In the genomic region with DNA sequence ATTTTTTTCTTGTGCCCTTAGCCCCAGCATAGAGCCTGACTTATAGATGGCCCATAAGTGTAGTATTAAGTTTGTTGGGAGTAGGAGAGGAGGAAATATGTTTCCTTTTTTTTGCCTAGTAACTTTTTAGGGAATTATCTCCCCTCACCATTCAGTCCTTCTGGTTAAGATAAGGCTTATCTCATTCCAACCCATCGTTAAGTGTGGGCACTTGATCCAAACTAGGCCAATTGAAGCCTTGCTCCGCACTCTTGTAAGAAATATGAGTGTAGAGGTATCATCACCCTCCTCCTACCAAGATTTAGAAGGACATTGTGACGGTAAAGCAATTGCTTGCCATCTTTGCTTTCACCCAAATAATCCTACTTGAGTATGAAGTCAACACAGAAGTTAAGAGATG, we compare ENCODE assay signal across 2 cellular contexts.
TF ChIP-seq lines count a peak whose summit lies in the region.

No MANE protein-coding gene starts in this region.

TF ChIP-seq in IMR-90, 13 proteins besides CTCF, POLR2A, EP300 and RAD21:
- TF ChIP-seq SMC3 (IDR thresholded peaks at IDR 0.05; ENCODE audit: low read depth, low read length), result no peak
- TF ChIP-seq RCOR1 (IDR thresholded peaks at IDR 0.05; ENCODE audit: insufficient replicate concordance, low read length), result no peak
- TF ChIP-seq CHD1 (IDR thresholded peaks at IDR 0.05; ENCODE audit: low read depth, low read length), result no peak
- TF ChIP-seq NFE2L2 (IDR thresholded peaks at IDR 0.05; ENCODE audit: low read depth, low read length), result no peak
- TF ChIP-seq BHLHE40 (IDR thresholded peaks at IDR 0.05; ENCODE audit: low read depth, low read length), result no peak
- TF ChIP-seq MAFK (IDR thresholded peaks at IDR 0.05; ENCODE audit: low read depth, low read length), result no peak
- TF ChIP-seq CEBPB (IDR thresholded peaks at IDR 0.05; ENCODE audit: low read depth, low read length), result no peak

TF ChIP-seq in K562, 482 proteins besides CTCF, POLR2A, EP300 and RAD21 (continues in another document):
- TF ChIP-seq ZNF586 (CRISPR knock-in tag; conservative IDR thresholded peaks at IDR 0.05) (no peak), ZNF24 (IDR thresholded peaks at IDR 0.05) (peak; percentile 27; the same call in 1 of the 2 replicates), SAP30 (IDR thresholded peaks at IDR 0.05; ENCODE audit: borderline replicate concordance, insufficient read depth, low read depth, low read length, poor library complexity, severe bottlenecking) (no peak), CHD4 (IDR thresholded peaks at IDR 0.05; ENCODE audit: insufficient read depth, insufficient replicate concordance, low read depth, low read length, poor library complexity, severe bottlenecking) (no peak), KHSRP (IDR thresholded peaks at IDR 0.05) (no peak; the same call in 1 of the 2 replicates), TRIM24 (IDR thresholded peaks at IDR 0.05) (peak; percentile 61 to 86; a peak in 3 of 4 replicates), EHMT2 (IDR thresholded peaks at IDR 0.05) (0 out of 2 replicates have a peak, but pooled peaks have one; percentile 20), FOXM1 (IDR thresholded peaks at IDR 0.05; ENCODE audit: low read depth) (peak; percentile 89), FOXM1 (CRISPR knock-in tag; IDR thresholded peaks at IDR 0.05; ENCODE audit: low read depth) (no peak), SMARCE1 (IDR thresholded peaks at IDR 0.05) (peak; percentile 94; the same call in 1 of the 2 replicates), ZNF143 (CRISPR knock-in tag; IDR thresholded peaks at IDR 0.05) (no peak), RBBP5 (IDR thresholded peaks at IDR 0.05; ENCODE audit: borderline replicate concordance, insufficient read depth, low read length, poor library complexity, severe bottlenecking) (no peak), KDM1A (IDR thresholded peaks at IDR 0.05) (peak; percentile 81), ZNF778 (CRISPR knock-in tag; IDR thresholded peaks at IDR 0.05) (no peak), CCNT2 (IDR thresholded peaks at IDR 0.05; ENCODE audit: borderline replicate concordance, extremely low read depth, insufficient read length, low read depth, low read length) (peak; percentile 93), MAFG (tag; conservative IDR thresholded peaks at IDR 0.05) (no peak), NFRKB (IDR thresholded peaks at IDR 0.05; ENCODE audit: low read depth) (no peak), NR3C1 (CRISPR knock-in tag; IDR thresholded peaks at IDR 0.05) (no peak), ZNF644 (tag; IDR thresholded peaks at IDR 0.05; ENCODE audit: low read depth) (peak; percentile 80), FUS (optimal IDR thresholded peaks at IDR 0.05; ENCODE audit: low read depth, low read length) (no peak), EGR1 (conservative IDR thresholded peaks at IDR 0.05) (no peak), ZNF57 (CRISPR knock-in tag; IDR thresholded peaks at IDR 0.05) (no peak), PCBP1 (IDR thresholded peaks at IDR 0.05; ENCODE audit: low read depth, low read length, poor library complexity, severe bottlenecking) (no peak), CXXC5 (CRISPR knock-in tag; IDR thresholded peaks at IDR 0.05) (peak; percentile 81), XRCC3 (IDR thresholded peaks at IDR 0.05) (no peak), CEBPG (CRISPR knock-in tag; IDR thresholded peaks at IDR 0.05) (no peak), CEBPG (tag; conservative IDR thresholded peaks at IDR 0.05 in 1 of 2, IDR thresholded peaks at IDR 0.05 in 1 of 2) (no peak), TBL1XR1 (IDR thresholded peaks at IDR 0.05; ENCODE audit: low read length in 2 of 2) (peak in 1 of 2 experiments; percentile 85; a peak in 2 of 4 replicates), ZNF263 (CRISPR knock-in tag; IDR thresholded peaks at IDR 0.05; ENCODE audit: borderline replicate concordance) (no peak), MAZ (CRISPR knock-in tag; conservative IDR thresholded peaks at IDR 0.05 in 1 of 2, IDR thresholded peaks at IDR 0.05 in 1 of 2) (0 out of 4 replicates have a peak, but pooled peaks have one; percentile 21 to 45), SMARCA5 (IDR thresholded peaks at IDR 0.05) (no peak), TAF15 (IDR thresholded peaks at IDR 0.05; ENCODE audit: low read depth, low read length) (no peak), ZNF175 (CRISPR knock-in tag; IDR thresholded peaks at IDR 0.05; ENCODE audit: low read depth) (peak; percentile 86; the same call in 1 of the 2 replicates), HSF4 (CRISPR knock-in tag; IDR thresholded peaks at IDR 0.05; ENCODE audit: borderline replicate concordance) (no peak), DNMT1 (IDR thresholded peaks at IDR 0.05) (no peak), ZC3H11A (IDR thresholded peaks at IDR 0.05; ENCODE audit: low read depth, low read length) (no peak), LEF1 (IDR thresholded peaks at IDR 0.05) (peak; percentile 48; the same call in 1 of the 2 replicates), GTF2F1 (IDR thresholded peaks at IDR 0.05; ENCODE audit: low read depth, low read length) (no peak)
- TF ChIP-seq, protein P1, sequence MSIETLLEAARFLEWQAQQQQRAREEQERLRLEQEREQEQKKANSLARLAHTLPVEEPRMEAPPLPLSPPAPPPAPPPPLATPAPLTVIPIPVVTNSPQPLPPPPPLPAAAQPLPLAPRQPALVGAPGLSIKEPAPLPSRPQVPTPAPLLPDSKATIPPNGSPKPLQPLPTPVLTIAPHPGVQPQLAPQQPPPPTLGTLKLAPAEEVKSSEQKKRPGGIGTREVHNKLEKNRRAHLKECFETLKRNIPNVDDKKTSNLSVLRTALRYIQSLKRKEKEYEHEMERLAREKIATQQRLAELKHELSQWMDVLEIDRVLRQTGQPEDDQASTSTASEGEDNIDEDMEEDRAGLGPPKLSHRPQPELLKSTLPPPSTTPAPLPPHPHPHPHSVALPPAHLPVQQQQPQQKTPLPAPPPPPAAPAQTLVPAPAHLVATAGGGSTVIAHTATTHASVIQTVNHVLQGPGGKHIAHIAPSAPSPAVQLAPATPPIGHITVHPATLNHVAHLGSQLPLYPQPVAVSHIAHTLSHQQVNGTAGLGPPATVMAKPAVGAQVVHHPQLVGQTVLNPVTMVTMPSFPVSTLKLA (conservative IDR thresholded peaks at IDR 0.05), result 0 out of 4 replicates have a peak, but pooled peaks of 1 of the 2 experiments have one; percentile 20
- TF ChIP-seq, protein P2, sequence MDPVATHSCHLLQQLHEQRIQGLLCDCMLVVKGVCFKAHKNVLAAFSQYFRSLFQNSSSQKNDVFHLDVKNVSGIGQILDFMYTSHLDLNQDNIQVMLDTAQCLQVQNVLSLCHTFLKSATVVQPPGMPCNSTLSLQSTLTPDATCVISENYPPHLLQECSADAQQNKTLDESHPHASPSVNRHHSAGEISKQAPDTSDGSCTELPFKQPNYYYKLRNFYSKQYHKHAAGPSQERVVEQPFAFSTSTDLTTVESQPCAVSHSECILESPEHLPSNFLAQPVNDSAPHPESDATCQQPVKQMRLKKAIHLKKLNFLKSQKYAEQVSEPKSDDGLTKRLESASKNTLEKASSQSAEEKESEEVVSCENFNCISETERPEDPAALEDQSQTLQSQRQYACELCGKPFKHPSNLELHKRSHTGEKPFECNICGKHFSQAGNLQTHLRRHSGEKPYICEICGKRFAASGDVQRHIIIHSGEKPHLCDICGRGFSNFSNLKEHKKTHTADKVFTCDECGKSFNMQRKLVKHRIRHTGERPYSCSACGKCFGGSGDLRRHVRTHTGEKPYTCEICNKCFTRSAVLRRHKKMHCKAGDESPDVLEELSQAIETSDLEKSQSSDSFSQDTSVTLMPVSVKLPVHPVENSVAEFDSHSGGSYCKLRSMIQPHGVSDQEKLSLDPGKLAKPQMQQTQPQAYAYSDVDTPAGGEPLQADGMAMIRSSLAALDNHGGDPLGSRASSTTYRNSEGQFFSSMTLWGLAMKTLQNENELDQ (CRISPR knock-in tag; IDR thresholded peaks at IDR 0.05; ENCODE audit: borderline replicate concordance), result no peak
- TF ChIP-seq, protein P3, sequence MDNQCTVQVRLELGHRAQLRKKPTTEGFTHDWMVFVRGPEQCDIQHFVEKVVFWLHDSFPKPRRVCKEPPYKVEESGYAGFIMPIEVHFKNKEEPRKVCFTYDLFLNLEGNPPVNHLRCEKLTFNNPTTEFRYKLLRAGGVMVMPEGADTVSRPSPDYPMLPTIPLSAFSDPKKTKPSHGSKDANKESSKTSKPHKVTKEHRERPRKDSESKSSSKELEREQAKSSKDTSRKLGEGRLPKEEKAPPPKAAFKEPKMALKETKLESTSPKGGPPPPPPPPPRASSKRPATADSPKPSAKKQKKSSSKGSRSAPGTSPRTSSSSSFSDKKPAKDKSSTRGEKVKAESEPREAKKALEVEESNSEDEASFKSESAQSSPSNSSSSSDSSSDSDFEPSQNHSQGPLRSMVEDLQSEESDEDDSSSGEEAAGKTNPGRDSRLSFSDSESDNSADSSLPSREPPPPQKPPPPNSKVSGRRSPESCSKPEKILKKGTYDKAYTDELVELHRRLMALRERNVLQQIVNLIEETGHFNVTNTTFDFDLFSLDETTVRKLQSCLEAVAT (IDR thresholded peaks at IDR 0.05), result no peak
- TF ChIP-seq, protein P4, sequence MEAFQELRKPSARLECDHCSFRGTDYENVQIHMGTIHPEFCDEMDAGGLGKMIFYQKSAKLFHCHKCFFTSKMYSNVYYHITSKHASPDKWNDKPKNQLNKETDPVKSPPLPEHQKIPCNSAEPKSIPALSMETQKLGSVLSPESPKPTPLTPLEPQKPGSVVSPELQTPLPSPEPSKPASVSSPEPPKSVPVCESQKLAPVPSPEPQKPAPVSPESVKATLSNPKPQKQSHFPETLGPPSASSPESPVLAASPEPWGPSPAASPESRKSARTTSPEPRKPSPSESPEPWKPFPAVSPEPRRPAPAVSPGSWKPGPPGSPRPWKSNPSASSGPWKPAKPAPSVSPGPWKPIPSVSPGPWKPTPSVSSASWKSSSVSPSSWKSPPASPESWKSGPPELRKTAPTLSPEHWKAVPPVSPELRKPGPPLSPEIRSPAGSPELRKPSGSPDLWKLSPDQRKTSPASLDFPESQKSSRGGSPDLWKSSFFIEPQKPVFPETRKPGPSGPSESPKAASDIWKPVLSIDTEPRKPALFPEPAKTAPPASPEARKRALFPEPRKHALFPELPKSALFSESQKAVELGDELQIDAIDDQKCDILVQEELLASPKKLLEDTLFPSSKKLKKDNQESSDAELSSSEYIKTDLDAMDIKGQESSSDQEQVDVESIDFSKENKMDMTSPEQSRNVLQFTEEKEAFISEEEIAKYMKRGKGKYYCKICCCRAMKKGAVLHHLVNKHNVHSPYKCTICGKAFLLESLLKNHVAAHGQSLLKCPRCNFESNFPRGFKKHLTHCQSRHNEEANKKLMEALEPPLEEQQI (IDR thresholded peaks at IDR 0.05), result peak; percentile 66; the same call in 1 of the 2 replicates
- TF ChIP-seq, protein P5, sequence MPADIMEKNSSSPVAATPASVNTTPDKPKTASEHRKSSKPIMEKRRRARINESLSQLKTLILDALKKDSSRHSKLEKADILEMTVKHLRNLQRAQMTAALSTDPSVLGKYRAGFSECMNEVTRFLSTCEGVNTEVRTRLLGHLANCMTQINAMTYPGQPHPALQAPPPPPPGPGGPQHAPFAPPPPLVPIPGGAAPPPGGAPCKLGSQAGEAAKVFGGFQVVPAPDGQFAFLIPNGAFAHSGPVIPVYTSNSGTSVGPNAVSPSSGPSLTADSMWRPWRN (IDR thresholded peaks at IDR 0.05; ENCODE audit: low read depth), result peak; percentile 93
- TF ChIP-seq, protein P6, sequence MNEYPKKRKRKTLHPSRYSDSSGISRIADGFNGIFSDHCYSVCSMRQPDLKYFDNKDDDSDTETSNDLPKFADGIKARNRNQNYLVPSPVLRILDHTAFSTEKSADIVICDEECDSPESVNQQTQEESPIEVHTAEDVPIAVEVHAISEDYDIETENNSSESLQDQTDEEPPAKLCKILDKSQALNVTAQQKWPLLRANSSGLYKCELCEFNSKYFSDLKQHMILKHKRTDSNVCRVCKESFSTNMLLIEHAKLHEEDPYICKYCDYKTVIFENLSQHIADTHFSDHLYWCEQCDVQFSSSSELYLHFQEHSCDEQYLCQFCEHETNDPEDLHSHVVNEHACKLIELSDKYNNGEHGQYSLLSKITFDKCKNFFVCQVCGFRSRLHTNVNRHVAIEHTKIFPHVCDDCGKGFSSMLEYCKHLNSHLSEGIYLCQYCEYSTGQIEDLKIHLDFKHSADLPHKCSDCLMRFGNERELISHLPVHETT (CRISPR knock-in tag; conservative IDR thresholded peaks at IDR 0.05 in 1 of 2, IDR thresholded peaks at IDR 0.05 in 1 of 2), result 0 out of 4 replicates have a peak, but pooled peaks of 1 of the 2 experiments have one; percentile 30
- TF ChIP-seq, protein P7, sequence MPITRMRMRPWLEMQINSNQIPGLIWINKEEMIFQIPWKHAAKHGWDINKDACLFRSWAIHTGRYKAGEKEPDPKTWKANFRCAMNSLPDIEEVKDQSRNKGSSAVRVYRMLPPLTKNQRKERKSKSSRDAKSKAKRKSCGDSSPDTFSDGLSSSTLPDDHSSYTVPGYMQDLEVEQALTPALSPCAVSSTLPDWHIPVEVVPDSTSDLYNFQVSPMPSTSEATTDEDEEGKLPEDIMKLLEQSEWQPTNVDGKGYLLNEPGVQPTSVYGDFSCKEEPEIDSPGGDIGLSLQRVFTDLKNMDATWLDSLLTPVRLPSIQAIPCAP (CRISPR knock-in tag; IDR thresholded peaks at IDR 0.05; ENCODE audit: borderline replicate concordance), result no peak
- TF ChIP-seq, protein P8, sequence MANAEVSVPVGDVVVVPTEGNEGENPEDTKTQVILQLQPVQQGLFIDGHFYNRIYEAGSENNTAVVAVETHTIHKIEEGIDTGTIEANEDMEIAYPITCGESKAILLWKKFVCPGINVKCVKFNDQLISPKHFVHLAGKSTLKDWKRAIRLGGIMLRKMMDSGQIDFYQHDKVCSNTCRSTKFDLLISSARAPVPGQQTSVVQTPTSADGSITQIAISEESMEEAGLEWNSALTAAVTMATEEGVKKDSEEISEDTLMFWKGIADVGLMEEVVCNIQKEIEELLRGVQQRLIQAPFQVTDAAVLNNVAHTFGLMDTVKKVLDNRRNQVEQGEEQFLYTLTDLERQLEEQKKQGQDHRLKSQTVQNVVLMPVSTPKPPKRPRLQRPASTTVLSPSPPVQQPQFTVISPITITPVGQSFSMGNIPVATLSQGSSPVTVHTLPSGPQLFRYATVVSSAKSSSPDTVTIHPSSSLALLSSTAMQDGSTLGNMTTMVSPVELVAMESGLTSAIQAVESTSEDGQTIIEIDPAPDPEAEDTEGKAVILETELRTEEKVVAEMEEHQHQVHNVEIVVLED (CRISPR knock-in tag; IDR thresholded peaks at IDR 0.05), result no peak
- TF ChIP-seq, protein P9, sequence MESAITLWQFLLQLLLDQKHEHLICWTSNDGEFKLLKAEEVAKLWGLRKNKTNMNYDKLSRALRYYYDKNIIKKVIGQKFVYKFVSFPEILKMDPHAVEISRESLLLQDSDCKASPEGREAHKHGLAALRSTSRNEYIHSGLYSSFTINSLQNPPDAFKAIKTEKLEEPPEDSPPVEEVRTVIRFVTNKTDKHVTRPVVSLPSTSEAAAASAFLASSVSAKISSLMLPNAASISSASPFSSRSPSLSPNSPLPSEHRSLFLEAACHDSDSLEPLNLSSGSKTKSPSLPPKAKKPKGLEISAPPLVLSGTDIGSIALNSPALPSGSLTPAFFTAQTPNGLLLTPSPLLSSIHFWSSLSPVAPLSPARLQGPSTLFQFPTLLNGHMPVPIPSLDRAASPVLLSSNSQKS (CRISPR knock-in tag; IDR thresholded peaks at IDR 0.05), result no peak
